Comparison of ENCODE assay signal across 8 cellular contexts in the genomic region with DNA sequence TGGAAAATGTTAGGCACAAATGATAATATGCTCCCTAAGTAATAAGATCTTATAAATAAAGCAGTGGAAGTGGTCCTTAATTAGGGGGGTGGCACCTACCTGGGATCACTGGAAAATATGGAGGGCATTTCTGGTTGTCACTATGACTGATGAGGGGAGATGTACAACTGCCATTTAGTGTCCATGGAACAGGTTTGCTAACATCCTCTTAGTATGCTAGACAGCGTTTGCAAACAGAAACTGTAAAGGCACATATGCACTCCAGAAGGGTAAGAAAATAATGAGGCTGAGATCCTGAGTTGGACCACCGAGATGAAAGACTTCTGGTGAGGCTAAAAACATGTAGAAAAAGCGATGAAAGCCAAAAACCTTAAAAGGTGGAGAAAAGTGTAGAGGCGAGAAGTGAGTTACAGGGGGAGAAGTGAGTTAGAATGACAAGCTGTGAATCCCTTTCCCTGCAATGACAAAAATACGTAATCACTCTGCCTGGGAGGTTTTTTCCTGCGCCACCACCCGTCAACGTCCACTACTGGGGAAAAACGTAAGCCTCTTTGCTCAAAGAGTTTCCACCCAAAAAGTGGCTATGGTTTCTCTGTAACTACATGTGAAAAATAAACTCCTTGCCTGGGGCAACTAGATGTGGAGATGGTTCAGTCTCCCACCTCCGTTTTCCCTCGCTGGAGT. TPM values are rescaled to one million over a fixed set of nuclear protein-coding genes. Genes with fewer than 3 reads are reported as not detected.
A peak's percentile ranks its signal among the peaks of the same experiment; 100 is the strongest.
DNase-seq lines count a peak whose midpoint lies in the region; TF ChIP-seq lines count a peak whose summit lies in the region.

No MANE protein-coding gene starts in this region.

- TF ChIP-seq CTCF in HL-60 (IDR thresholded peaks at IDR 0.05; ENCODE audit: insufficient read depth, low read length), result no peak
- no peak for TF ChIP-seq CTCF in cardiac muscle cell (IDR thresholded peaks at IDR 0.05; ENCODE audit: low read depth, low read length)
- no peak for TF ChIP-seq CTCF in GM13976 (IDR thresholded peaks at IDR 0.05; ENCODE audit: borderline replicate concordance, control extremely low read depth, extremely low read depth, insufficient read depth, missing control alignments)

- H3K9me3 ChIP-seq in cardiac muscle cell (ENCODE audit: low read depth), result no peaks in the 10 kb centered on the region

- H3K36me3 ChIP-seq in cardiac muscle cell, result peaks cover 14% of the 10 kb centered on the region

- H3K27ac ChIP-seq in HL-60 (replicated peaks), result peak overlapping the region; percentile 90
- peak overlapping the region; percentile 94 for H3K27ac ChIP-seq in cardiac muscle cell

- in situ Hi-C loops in GM13976 (cut with MboI; ENCODE audit: low sequenced_read_pairs, unreplicated experiment), result no loop called here

- H3K4me3 ChIP-seq in HL-60 (replicated peaks; ENCODE audit: insufficient read depth, low read length), result peak overlapping the region; percentile 88
- H3K4me3 ChIP-seq in cardiac muscle cell, result peak overlapping the region; percentile 75

- DNase-seq in stimulated activated CD4-positive, alpha-beta T cell treated with anti-CD3 and anti-CD28 coated beads, Interleukin-4, amount 100 ng/mL, for 4 hours, result peak; percentile 7 to 12
- no peak for DNase-seq in stimulated activated CD4-positive, alpha-beta T cell treated with anti-CD3 and anti-CD28 coated beads, Interleukin-4, amount 100 ng/mL, for 1 hour
- DNase-seq in HL-60 (ENCODE audit: low read depth in 1 of 2, low spot score in 1 of 2), result peak; percentile 10 to 27
- peak; percentile 1 for DNase-seq in activated T-helper 1 cell treated with Interleukin-2 at 50 U/mL for 16 hours (ENCODE audit: low read depth)
- DNase-seq in cardiac muscle cell (ENCODE audit: low read depth in 1 of 2, low spot score in 1 of 2), result peak in 1 of 2 donors; percentile 30
- peak; percentile 26 for DNase-seq in renal cortical epithelial cell (ENCODE audit: low read depth)
- no peak for DNase-seq in GM13976 (ENCODE audit: low spot score)
- DNase-seq in cortex of kidney (lab: John Stamatoyannopoulos, UW), result no peak

- H3K4me1 ChIP-seq in cardiac muscle cell (ENCODE audit: low read depth), result peaks cover 24% of the 10 kb centered on the region

- no peaks in the 10 kb centered on the region for H3K27me3 ChIP-seq in HL-60 (ENCODE audit: insufficient read depth, poor library complexity, severe bottlenecking)
- H3K27me3 ChIP-seq in cardiac muscle cell, result no peaks in the 10 kb centered on the region

RNA-seq across cellular contexts. Expression of gene KRIT1, which starts 0.8 kb away (rescaled TPM):
- total RNA-seq in cardiac muscle cell, result 34.5 and 73.4 TPM in 2 replicates
- 29.0 and 34.2 TPM in 2 replicates for polyA plus RNA-seq in cardiac muscle cell
- total RNA-seq in renal cortical epithelial cell, result 28.3 and 58.1 TPM in 2 replicates

RNA-seq across cellular contexts. Expression of gene ANKIB1, which starts 0.8 kb away (rescaled TPM):
- total RNA-seq in cardiac muscle cell, result 11.3 and 17.2 TPM in 2 replicates
- 5.6 and 6.3 TPM in 2 replicates for polyA plus RNA-seq in cardiac muscle cell
- total RNA-seq in renal cortical epithelial cell, result 56.4 and 80.2 TPM in 2 replicates

Comparison
In these comparisons a context has a peak if more than half of its experiments do, and no peak if none do; other contexts are left out.
1. DNase-seq: peak in stimulated activated CD4-positive, alpha-beta T cell treated with anti-CD3 and anti-CD28 coated beads, Interleukin-4, amount 100 ng/mL, for 4 hours (2 of 2), HL-60 (2 of 2), activated T-helper 1 cell treated with Interleukin-2 at 50 U/mL for 16 hours (single experiment) and renal cortical epithelial cell (single experiment); none in stimulated activated CD4-positive, alpha-beta T cell treated with anti-CD3 and anti-CD28 coated beads, Interleukin-4, amount 100 ng/mL, for 1 hour (single experiment), GM13976 (single experiment) and cortex of kidney (single experiment).